In the genomic region with DNA sequence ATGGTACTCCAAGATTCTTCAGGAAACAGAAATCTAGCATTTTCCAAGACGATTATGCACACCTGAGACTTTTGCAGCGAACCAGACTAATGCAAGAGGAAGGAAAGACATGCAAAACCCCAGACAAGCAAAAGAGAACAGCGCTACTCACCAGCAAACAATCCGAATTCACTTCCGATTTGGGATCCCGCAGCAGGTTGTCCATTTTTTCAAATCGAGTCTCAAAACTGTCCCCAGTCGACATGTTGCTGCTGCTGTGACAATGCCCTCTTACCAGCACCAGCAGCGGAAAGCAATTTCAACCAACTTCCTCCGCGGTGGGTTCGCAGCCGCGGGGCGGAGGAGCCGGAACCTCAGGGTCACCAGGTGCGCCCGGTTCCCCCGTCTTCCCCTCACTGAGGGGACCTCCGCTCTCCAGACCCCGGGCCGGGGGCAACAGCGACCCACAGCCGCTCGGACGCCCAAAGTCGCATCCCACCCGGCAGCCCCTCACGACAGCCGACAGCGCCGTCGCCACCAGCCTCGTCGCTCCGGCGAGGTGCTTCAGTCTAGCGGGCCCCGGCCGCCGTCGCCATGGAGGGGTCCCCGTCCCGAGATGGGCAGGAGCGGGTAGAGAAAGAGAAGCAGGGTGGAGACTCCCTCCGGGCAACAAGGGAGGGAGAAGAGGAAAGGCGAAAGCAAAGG, we compare ENCODE assay signal across 2 cellular contexts.
A peak's percentile ranks its signal among the peaks of the same experiment; 100 is the strongest.
TF ChIP-seq lines count a peak whose summit lies in the region.

No MANE protein-coding gene starts in this region.

TF ChIP-seq in A549, 52 proteins besides CTCF, POLR2A, EP300 and RAD21:
- TF ChIP-seq TP53 (CRISPR knock-in tag; IDR thresholded peaks at IDR 0.05) (no peak), RCOR1 (IDR thresholded peaks at IDR 0.05; ENCODE audit: low read depth, low read length) (no peak), NFE2L2 (conservative IDR thresholded peaks at IDR 0.05; ENCODE audit: low read length) (no peak), RNF2 (IDR thresholded peaks at IDR 0.05; ENCODE audit: borderline replicate concordance, low read depth) (no peak), HOXB5 (CRISPR knock-in tag; IDR thresholded peaks at IDR 0.05) (no peak), EHF (CRISPR knock-in tag; IDR thresholded peaks at IDR 0.05) (no peak), CHD2 (IDR thresholded peaks at IDR 0.05; ENCODE audit: low read length, partially characterized antibody) (no peak), RARB (CRISPR knock-in tag; IDR thresholded peaks at IDR 0.05) (no peak), ZNF302 (CRISPR knock-in tag; IDR thresholded peaks at IDR 0.05) (no peak), KDM5A (IDR thresholded peaks at IDR 0.05) (no peak)
- TF ChIP-seq, protein P1, sequence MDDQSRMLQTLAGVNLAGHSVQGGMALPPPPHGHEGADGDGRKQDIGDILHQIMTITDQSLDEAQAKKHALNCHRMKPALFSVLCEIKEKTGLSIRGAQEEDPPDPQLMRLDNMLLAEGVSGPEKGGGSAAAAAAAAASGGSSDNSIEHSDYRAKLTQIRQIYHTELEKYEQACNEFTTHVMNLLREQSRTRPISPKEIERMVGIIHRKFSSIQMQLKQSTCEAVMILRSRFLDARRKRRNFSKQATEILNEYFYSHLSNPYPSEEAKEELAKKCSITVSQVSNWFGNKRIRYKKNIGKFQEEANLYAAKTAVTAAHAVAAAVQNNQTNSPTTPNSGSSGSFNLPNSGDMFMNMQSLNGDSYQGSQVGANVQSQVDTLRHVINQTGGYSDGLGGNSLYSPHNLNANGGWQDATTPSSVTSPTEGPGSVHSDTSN (IDR thresholded peaks at IDR 0.05), result no peak
- TF ChIP-seq, protein P2, sequence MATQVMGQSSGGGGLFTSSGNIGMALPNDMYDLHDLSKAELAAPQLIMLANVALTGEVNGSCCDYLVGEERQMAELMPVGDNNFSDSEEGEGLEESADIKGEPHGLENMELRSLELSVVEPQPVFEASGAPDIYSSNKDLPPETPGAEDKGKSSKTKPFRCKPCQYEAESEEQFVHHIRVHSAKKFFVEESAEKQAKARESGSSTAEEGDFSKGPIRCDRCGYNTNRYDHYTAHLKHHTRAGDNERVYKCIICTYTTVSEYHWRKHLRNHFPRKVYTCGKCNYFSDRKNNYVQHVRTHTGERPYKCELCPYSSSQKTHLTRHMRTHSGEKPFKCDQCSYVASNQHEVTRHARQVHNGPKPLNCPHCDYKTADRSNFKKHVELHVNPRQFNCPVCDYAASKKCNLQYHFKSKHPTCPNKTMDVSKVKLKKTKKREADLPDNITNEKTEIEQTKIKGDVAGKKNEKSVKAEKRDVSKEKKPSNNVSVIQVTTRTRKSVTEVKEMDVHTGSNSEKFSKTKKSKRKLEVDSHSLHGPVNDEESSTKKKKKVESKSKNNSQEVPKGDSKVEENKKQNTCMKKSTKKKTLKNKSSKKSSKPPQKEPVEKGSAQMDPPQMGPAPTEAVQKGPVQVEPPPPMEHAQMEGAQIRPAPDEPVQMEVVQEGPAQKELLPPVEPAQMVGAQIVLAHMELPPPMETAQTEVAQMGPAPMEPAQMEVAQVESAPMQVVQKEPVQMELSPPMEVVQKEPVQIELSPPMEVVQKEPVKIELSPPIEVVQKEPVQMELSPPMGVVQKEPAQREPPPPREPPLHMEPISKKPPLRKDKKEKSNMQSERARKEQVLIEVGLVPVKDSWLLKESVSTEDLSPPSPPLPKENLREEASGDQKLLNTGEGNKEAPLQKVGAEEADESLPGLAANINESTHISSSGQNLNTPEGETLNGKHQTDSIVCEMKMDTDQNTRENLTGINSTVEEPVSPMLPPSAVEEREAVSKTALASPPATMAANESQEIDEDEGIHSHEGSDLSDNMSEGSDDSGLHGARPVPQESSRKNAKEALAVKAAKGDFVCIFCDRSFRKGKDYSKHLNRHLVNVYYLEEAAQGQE (IDR thresholded peaks at IDR 0.05), result no peak

TF ChIP-seq in neural cell, 6 proteins besides CTCF, POLR2A, EP300 and RAD21:
- TF ChIP-seq MXI1 (conservative IDR thresholded peaks at IDR 0.05; ENCODE audit: poor library complexity, severe bottlenecking) (peak; percentile 51), TAF1 (IDR thresholded peaks at IDR 0.05; ENCODE audit: low read depth) (peak; percentile 33), EZH2 (IDR thresholded peaks at IDR 0.05; ENCODE audit: borderline replicate concordance, insufficient read depth, low read length, poor library complexity, severe bottlenecking) (no peak)
